ENCODE assay signal across 17 cellular contexts in genomic region chr16:87948735-87949070, GRCh38. TPM values are rescaled to one million over a fixed set of nuclear protein-coding genes. Genes with fewer than 3 reads are reported as not detected.
DNase-seq lines count a peak whose midpoint lies in the region; ATAC-seq, FAIRE-seq and TF ChIP-seq lines count a peak whose summit lies in the region.
"Had no signal": no experiment of that assay in that cellular context is flagged by ENCODE, and none has a peak within 500 bp of the region (broad histone marks: within the 10 kb centered on the region; RNA-seq: fewer than 3 reads in every experiment).

No MANE protein-coding gene starts in this region.

- peaks cover 7% of the 10 kb centered on the region for H3K27me3 Mint-ChIP-seq in CD4-positive, CD25-positive, alpha-beta regulatory T cell
- H3K27me3 Mint-ChIP-seq in IgD-negative memory B cell, result peaks cover 6% of the 10 kb centered on the region

- no peak overlapping the region for H2BK120ac ChIP-seq in H1 (replicated peaks; ENCODE audit: low read depth, low read length)

- H4K91ac ChIP-seq in H1 (replicated peaks; ENCODE audit: insufficient read length, low read length), result no peak overlapping the region

- H3K14ac ChIP-seq in H1 (ENCODE audit: insufficient read length), result no peak overlapping the region

- no peak overlapping the region for H4K5ac ChIP-seq in H1 (ENCODE audit: insufficient read length, low read depth, low read length)

- no peak overlapping the region for H3K4ac ChIP-seq in H1 (replicated peaks; ENCODE audit: insufficient read length, low read depth, low read length)

- peak overlapping the region in 3 of 4 donors; percentile 8 to 36 (median 26) for H3K4me3 Mint-ChIP-seq in CD4-positive, CD25-positive, alpha-beta regulatory T cell
- H3K4me3 Mint-ChIP-seq in IgD-negative memory B cell, result peak overlapping the region in 2 of 4 donors; percentile 77 to 85

- H4K8ac ChIP-seq in H1 (ENCODE audit: extremely low read depth, insufficient read depth, low read length), result no peak overlapping the region

- ATAC-seq in CD4-positive, CD25-positive, alpha-beta regulatory T cell (ENCODE audit: low read depth in 2 of 2), result no peak
- no peak for ATAC-seq in sciatic nerve
- no peak for ATAC-seq in heart right ventricle
- ATAC-seq: foreskin keratinocyte, psoas muscle had no signal

- H3K36me3 ChIP-seq in CD4-positive, CD25-positive, alpha-beta regulatory T cell (ENCODE audit: control insufficient read depth, insufficient read depth, low read length), result peaks cover 1% of the 10 kb centered on the region
- peaks cover 0 to 5% (median 0%) of the 10 kb centered on the region in 4 experiments; a peak in 2 of 8 replicates for H3K36me3 ChIP-seq in H1 (ENCODE audit: control insufficient read depth in 2 of 4, insufficient read depth in 4 of 4, low read length in 3 of 4)
- peaks cover 0 to 10% (median 0%) of the 10 kb centered on the region in 9 donors for H3K36me3 ChIP-seq in heart right ventricle
- H3K36me3 ChIP-seq: ascending aorta had no signal

- H3K27ac Mint-ChIP-seq in CD4-positive, CD25-positive, alpha-beta regulatory T cell, result no peak overlapping the region
- H3K27ac Mint-ChIP-seq in IgD-negative memory B cell, result peak overlapping the region in 2 of 3 donors; percentile 49 to 88

- no peak overlapping the region for H3K9ac ChIP-seq in H1 (replicated peaks in 1 of 4; ENCODE audit: extremely low read depth in 1 of 4, low read depth in 3 of 4, low read length in 3 of 4)

- H2AK5ac ChIP-seq in H1 (ENCODE audit: low read depth, low read length), result no peak overlapping the region

- H3K9me3 Mint-ChIP-seq in CD4-positive, CD25-positive, alpha-beta regulatory T cell, result no peaks in the 10 kb centered on the region
- H3K9me3 Mint-ChIP-seq in IgD-negative memory B cell, result no peaks in the 10 kb centered on the region

- no peak for TF ChIP-seq POLR2A in H1 (IDR thresholded peaks at IDR 0.05; ENCODE audit: control extremely low read depth in 1 of 2, low read depth in 2 of 2, low read length in 2 of 2)

- H3K4me1 ChIP-seq in CD4-positive, CD25-positive, alpha-beta regulatory T cell (ENCODE audit: control insufficient read depth, insufficient read depth, low read length, poor library complexity, severe bottlenecking), result peaks cover 25% of the 10 kb centered on the region
- H3K4me1 ChIP-seq in H1 (replicated peaks in 1 of 4; ENCODE audit: control insufficient read depth in 3 of 4, insufficient read depth in 4 of 4, low read length in 3 of 4) (peaks cover 6 to 20% (median 11%) of the 10 kb centered on the region in 4 experiments), heart right ventricle (peaks cover 3 to 54% (median 21%) of the 10 kb centered on the region in 9 donors)

- no peak overlapping the region for H2BK12ac ChIP-seq in H1 (ENCODE audit: low read depth, low read length)

- no peak for TF ChIP-seq RAD21 in H1 (IDR thresholded peaks at IDR 0.05 in 1 of 2, conservative IDR thresholded peaks at IDR 0.05 in 1 of 2; ENCODE audit: low read depth in 2 of 2, low read length in 2 of 2)

- no peak for TF ChIP-seq EP300 in H1 (IDR thresholded peaks at IDR 0.05; ENCODE audit: borderline replicate concordance in 1 of 2, low read depth in 2 of 2, low read length in 2 of 2)

- TF ChIP-seq CTCF in H1 (IDR thresholded peaks at IDR 0.05; ENCODE audit: control extremely low read depth in 1 of 3, insufficient read depth in 1 of 3, low read depth in 1 of 3, low read length in 3 of 3) (no peak), heart right ventricle (IDR thresholded peaks at IDR 0.05) (no peak)

- H3K27ac ChIP-seq in CD4-positive, CD25-positive, alpha-beta regulatory T cell (ENCODE audit: insufficient read depth, low read length, poor library complexity, severe bottlenecking), result no peak overlapping the region
- H3K27ac ChIP-seq in H1 (ENCODE audit: low read depth, low read length), result no peak overlapping the region
- H3K27ac ChIP-seq in heart right ventricle, result peak overlapping the region in 2 of 10 donors; percentile 1 to 82
- H3K27ac ChIP-seq: ascending aorta, foreskin keratinocyte had no signal

- no peaks in the 10 kb centered on the region for H3K27me3 ChIP-seq in CD4-positive, CD25-positive, alpha-beta regulatory T cell (ENCODE audit: control insufficient read depth, insufficient read depth, low read length)
- H3K27me3 ChIP-seq in H1 (replicated peaks in 1 of 4; ENCODE audit: control insufficient read depth in 3 of 4, extremely low read depth in 1 of 4, insufficient read depth in 3 of 4, low read length in 3 of 4), result no peaks in the 10 kb centered on the region
- H3K27me3 ChIP-seq in heart right ventricle, result no peaks in the 10 kb centered on the region
- H3K27me3 ChIP-seq: ascending aorta, BE2C, foreskin keratinocyte had no signal

- peaks cover 7% of the 10 kb centered on the region; the same call in 1 of the 2 replicates for H3K79me1 ChIP-seq in H1 (ENCODE audit: low read depth, low read length)

- H3K23me2 ChIP-seq in H1 (ENCODE audit: low read depth, low read length), result peaks cover 9% of the 10 kb centered on the region

- H2BK15ac ChIP-seq in H1 (ENCODE audit: low read length), result 0 out of 2 replicates have a peak overlapping the region, but pooled peaks have one; percentile 36

- H3K79me2 ChIP-seq in H1 (ENCODE audit: control insufficient read depth in 1 of 2, insufficient read depth in 2 of 2, low read length in 2 of 2), result peaks cover 7 to 20% of the 10 kb centered on the region in 2 experiments

- no peak overlapping the region for H3K56ac ChIP-seq in H1 (replicated peaks; ENCODE audit: insufficient read length, low read depth, low read length)

- DNase-seq in CD4-positive, CD25-positive, alpha-beta regulatory T cell, result no peak
- DNase-seq in H1 (ENCODE audit: low read depth in 1 of 2, low spot score in 2 of 2) (no peak), sciatic nerve (ENCODE audit: low spot score) (peak; percentile 12), NCI-H146 treated with DMSO at 0.1 percent for 48 hours (lab: John Stamatoyannopoulos, UW; ENCODE audit: unreplicated experiment) (no peak), OCI-M1 (lab: John Stamatoyannopoulos, UW) (no peak), heart right ventricle (no peak)
- DNase-seq: activated T-cell treated with anti-CD3 and anti-CD28 coated beads, Interleukin-2, amount 50 U/mL, for 48 hours; BE2C; foreskin keratinocyte; NCI-H187; psoas muscle had no signal

- no peak overlapping the region for H3K4me3 ChIP-seq in CD4-positive, CD25-positive, alpha-beta regulatory T cell (ENCODE audit: low read depth, low read length)
- H3K4me3 ChIP-seq in H1 (ENCODE audit: extremely low read depth in 1 of 4, insufficient read depth in 2 of 4, low read depth in 3 of 4, low read length in 4 of 4) (no peak overlapping the region), heart right ventricle (no peak overlapping the region)
- H3K4me3 ChIP-seq: ascending aorta, psoas muscle had no signal

- peaks cover 4 to 27% (median 14%) of the 10 kb centered on the region in 4 donors for H3K4me1 Mint-ChIP-seq in CD4-positive, CD25-positive, alpha-beta regulatory T cell
- H3K4me1 Mint-ChIP-seq in IgD-negative memory B cell, result peaks cover 18 to 32% (median 31%) of the 10 kb centered on the region in 3 donors

- H3K18ac ChIP-seq in H1 (ENCODE audit: extremely low read depth, low read length), result no peak overlapping the region

- no peak for FAIRE-seq in H1 (lab: Jason Lieb, UNC)
- FAIRE-seq: endothelial cell of umbilical vein had no signal

- POLR2A ChIA-PET in H1 (lab: Charles Lee; ENCODE audit: partially characterized antibody), result interaction anchor here (0.6 to 1.5 kb wide), 5 partner anchors 9 to 167 kb away, joined by 3 to 5 read pairs (median 3); no protein-coding TSS in a partner anchor

- no peak overlapping the region for H2BK20ac ChIP-seq in H1 (ENCODE audit: low read length)

- H3K9me3 ChIP-seq in CD4-positive, CD25-positive, alpha-beta regulatory T cell (ENCODE audit: control insufficient read depth in 2 of 2, low read length in 2 of 2), result no peaks in the 10 kb centered on the region
- no peaks in the 10 kb centered on the region for H3K9me3 ChIP-seq in H1 (ENCODE audit: insufficient read depth in 2 of 2, low read depth in 1 of 2, low read length in 1 of 2)
- no peaks in the 10 kb centered on the region for H3K9me3 ChIP-seq in heart right ventricle
- H3K9me3 ChIP-seq: ascending aorta, BE2C, psoas muscle had no signal

- H4K20me1 ChIP-seq in H1 (replicated peaks in 1 of 2; ENCODE audit: control insufficient read depth in 1 of 2, insufficient read depth in 2 of 2, low read length in 2 of 2), result no peaks in the 10 kb centered on the region

- H3K36me3 Mint-ChIP-seq in CD4-positive, CD25-positive, alpha-beta regulatory T cell, result no peaks in the 10 kb centered on the region
- peaks cover 1% of the 10 kb centered on the region for H3K36me3 Mint-ChIP-seq in IgD-negative memory B cell

- H2AFZ ChIP-seq in H1 (ENCODE audit: low read length), result no peak overlapping the region

- no peak overlapping the region for H3K23ac ChIP-seq in H1 (ENCODE audit: insufficient read length)

- H3K4me2 ChIP-seq in H1 (ENCODE audit: insufficient read depth in 1 of 2, low read depth in 2 of 2, low read length in 2 of 2), result no peak overlapping the region

- 89% methylated on average over 5 of the region's 5 CpGs; no CpG with 5 or more reads in 1 of the 2 experiments for WGBS in H1 (ENCODE audit: extremely low coverage in 1 of 2, insufficient coverage in 1 of 2, insufficient read length in 1 of 2, insufficient replicate concordance in 2 of 2, low coverage in 1 of 2, low lambda C conversion rate in 2 of 2, missing lambda C conversion rate in 1 of 2), 2 experiments
- 95 to 97% methylated on average over 5 of the region's 5 CpGs for WGBS in heart right ventricle, 2 donors

- 0 out of 2 replicates have a peak overlapping the region, but pooled peaks have one; percentile 2 for H2BK5ac ChIP-seq in H1 (ENCODE audit: low read depth, low read length)

- intact Hi-C loops in sciatic nerve (cut with DNase I) (no loop called here), heart right ventricle (cut with DNase I) (no loop called here)

- CTCF ChIA-PET in H1 (lab: Charles Lee; ENCODE audit: partially characterized antibody), result interaction anchor here (0.6 to 1.5 kb wide), 10 partner anchors 9 to 1341 kb away, joined by 3 to 5 read pairs (median 3); no protein-coding TSS in a partner anchor

RNA-seq across cellular contexts. Expression of gene BANP, which starts 2.5 kb away (rescaled TPM):
- total RNA-seq in CD4-positive, CD25-positive, alpha-beta regulatory T cell, result 114 TPM
- polyA plus RNA-seq in CD4-positive, CD25-positive, alpha-beta regulatory T cell, result 10 to 100 TPM; 20.4 to 27.6 (median 25.9) TPM
- polyA plus RNA-seq in IgD-negative memory B cell (37.3 TPM), H1 (2011; rRNA removed) (25.8 and 29.0 TPM in 2 replicates), heart right ventricle (10 to 100 TPM in 1 of 2 donors, 1 to 10 TPM in 1; 6.1 to 11.3 TPM)
- 39.3 and 39.8 TPM in 2 replicates for total RNA-seq in H1 (2021; fragmentation: NEBNext Ultra II Directional; extraction: Animal tissue kit (Norgen Biotek cat#: 25700))
- 33.5 TPM for polyA plus RNA-seq in H1 (2011; cell fraction: cytosol; rRNA removed)
- polyA plus RNA-seq in H1 (2011; cell fraction: nucleus; rRNA removed), result 65.3 TPM
- polyA plus RNA-seq in H1 (2012, experiment 1 of 2), result 20.1 to 25.9 TPM (median 23.8 TPM) in 4 replicates
- polyA plus RNA-seq in H1 (2012, experiment 2 of 2), result 21.4 TPM
- polyA plus RNA-seq in H1 (2013, experiment 1 of 2), result 20.6 TPM
- 21.1 TPM for polyA plus RNA-seq in H1 (2013, experiment 2 of 2)
- polyA minus RNA-seq in H1 (2011; rRNA and poly(A)+ RNA removed), result 45.5 and 52.3 TPM in 2 replicates
- 25.0 TPM for polyA minus RNA-seq in H1 (2011; cell fraction: cytosol; rRNA and poly(A)+ RNA removed)
- 52.7 TPM for polyA minus RNA-seq in H1 (2011; cell fraction: nucleus; rRNA and poly(A)+ RNA removed)
- total RNA-seq in sciatic nerve (32.3 TPM), heart right ventricle (10 to 100 TPM in 9 of 10 donors, 1 to 10 TPM in 1; 9.3 to 20.4 (median 14.3) TPM)

RNA-seq across cellular contexts. Expression of gene CA5A, which starts 12.4 kb away (rescaled TPM):
- not detected for total RNA-seq in CD4-positive, CD25-positive, alpha-beta regulatory T cell
- not detected for polyA plus RNA-seq in CD4-positive, CD25-positive, alpha-beta regulatory T cell
- not detected for polyA plus RNA-seq in IgD-negative memory B cell
- total RNA-seq in H1 (2021; fragmentation: NEBNext Ultra II Directional; extraction: Animal tissue kit (Norgen Biotek cat#: 25700)), result not detected in 2 replicates
- not detected in 2 replicates for polyA plus RNA-seq in H1 (2011; rRNA removed)
- polyA plus RNA-seq in H1 (2011; cell fraction: cytosol; rRNA removed), result not detected
- not detected for polyA plus RNA-seq in H1 (2011; cell fraction: nucleus; rRNA removed)
- not detected in 4 replicates for polyA plus RNA-seq in H1 (2012, experiment 1 of 2)
- polyA plus RNA-seq in H1 (2012, experiment 2 of 2), result not detected
- polyA plus RNA-seq in H1 (2013, experiment 1 of 2), result under 0.01 TPM
- polyA plus RNA-seq in H1 (2013, experiment 2 of 2), result not detected
- polyA minus RNA-seq in H1 (2011; rRNA and poly(A)+ RNA removed), result not detected in 2 replicates
- polyA minus RNA-seq in H1 (2011; cell fraction: cytosol; rRNA and poly(A)+ RNA removed), result not detected
- polyA minus RNA-seq in H1 (2011; cell fraction: nucleus; rRNA and poly(A)+ RNA removed), result not detected
- not detected for total RNA-seq in sciatic nerve
- total RNA-seq in heart right ventricle, result under 1 TPM in 4 of 10 donors, not detected in 6; 0.15 to 0.65 (median 0.27) TPM
- under 1 TPM in 1 of 2 donors, not detected in 1; 0.29 TPM for polyA plus RNA-seq in heart right ventricle
- total RNA-seq: ascending aorta, endothelial cell of umbilical vein, foreskin keratinocyte, HT1080, lower leg skin, M059J had no signal
- polyA plus RNA-seq: endothelial cell of umbilical vein, foreskin keratinocyte, psoas muscle had no signal

Comparison
In these comparisons a context has a peak if more than half of its experiments do, and no peak if none do; other contexts are left out.
1. H3K27ac Mint-ChIP-seq: peak in IgD-negative memory B cell (2 of 3); none in CD4-positive, CD25-positive, alpha-beta regulatory T cell (0 of 3).